18 cellular contexts compared by ENCODE assay signal in genomic region chr13:84662503-84662902, GRCh38.
"Had no signal": no experiment of that assay in that cellular context is flagged by ENCODE, and none has a peak within 500 bp of the region (broad histone marks: within the 10 kb centered on the region; RNA-seq: fewer than 3 reads in every experiment).

No MANE protein-coding gene starts in this region.

- H3K27me3 ChIP-seq: right atrium auricular region, tibial artery had no signal

- H3K4me1 ChIP-seq: right atrium auricular region had no signal

- H3K9me3 ChIP-seq: right atrium auricular region, tibial artery had no signal

- H3K27ac ChIP-seq: right atrium auricular region, tibial artery had no signal

- H3K36me3 ChIP-seq: right atrium auricular region, tibial artery had no signal

- H3K27ac Mint-ChIP-seq: activated B cell treated with CpG ODN at 0.5 μM for 24 hours; activated CD4-positive, alpha-beta T cell treated with anti-CD3 and anti-CD28 coated beads, Interleukin-2, amount 10 ng/mL, durations not matched to agents 24 days and 14 days; activated CD8-positive, alpha-beta T cell treated with anti-CD3 and anti-CD28 coated beads for 36 hours; activated naive CD8-positive, alpha-beta T cell treated with anti-CD3 and anti-CD28 coated beads, Interleukin-2, amount 10 ng/mL, durations not matched to agents 7 days and 5 days; activated T-helper 17 cell treated with anti-CD3 and anti-CD28 coated beads, Interleukin-2, amount 50 U/mL, for 72 hours; progenitor cell of endocrine pancreas had no signal

- H3K36me3 Mint-ChIP-seq: activated naive CD8-positive, alpha-beta T cell treated with anti-CD3 and anti-CD28 coated beads, Interleukin-2, amount 10 ng/mL, durations not matched to agents 7 days and 5 days had no signal

- H3K4me1 Mint-ChIP-seq: activated B cell treated with CpG ODN at 0.5 μM for 24 hours; activated CD4-positive, alpha-beta T cell treated with anti-CD3 and anti-CD28 coated beads, Interleukin-2, amount 10 ng/mL, durations not matched to agents 24 days and 14 days; activated naive CD8-positive, alpha-beta T cell treated with anti-CD3 and anti-CD28 coated beads, Interleukin-2, amount 10 ng/mL, durations not matched to agents 7 days and 5 days; activated T-helper 17 cell treated with anti-CD3 and anti-CD28 coated beads, Interleukin-2, amount 50 U/mL, for 72 hours had no signal

- H3K27me3 Mint-ChIP-seq: activated B cell treated with CpG ODN at 0.5 μM for 24 hours; activated CD4-positive, alpha-beta T cell treated with anti-CD3 and anti-CD28 coated beads, Interleukin-2, amount 10 ng/mL, durations not matched to agents 24 days and 14 days; activated CD8-positive, alpha-beta T cell treated with anti-CD3 and anti-CD28 coated beads for 36 hours; activated naive CD8-positive, alpha-beta T cell treated with anti-CD3 and anti-CD28 coated beads, Interleukin-2, amount 10 ng/mL, durations not matched to agents 7 days and 5 days; activated T-helper 17 cell treated with anti-CD3 and anti-CD28 coated beads, Interleukin-2, amount 50 U/mL, for 72 hours; progenitor cell of endocrine pancreas had no signal

- H3K4me3 Mint-ChIP-seq: activated B cell treated with CpG ODN at 0.5 μM for 24 hours; activated CD4-positive, alpha-beta T cell treated with anti-CD3 and anti-CD28 coated beads, Interleukin-2, amount 10 ng/mL, durations not matched to agents 24 days and 14 days; activated CD8-positive, alpha-beta T cell treated with anti-CD3 and anti-CD28 coated beads for 36 hours; activated naive CD8-positive, alpha-beta T cell treated with anti-CD3 and anti-CD28 coated beads, Interleukin-2, amount 10 ng/mL, durations not matched to agents 7 days and 5 days; activated T-helper 17 cell treated with anti-CD3 and anti-CD28 coated beads, Interleukin-2, amount 50 U/mL, for 72 hours had no signal

- H3K4me3 ChIP-seq: right atrium auricular region, tibial artery had no signal

- ATAC-seq: activated CD8-positive, alpha-beta T cell treated with anti-CD3 and anti-CD28 coated beads for 36 hours; activated T-helper 17 cell treated with anti-CD3 and anti-CD28 coated beads, Interleukin-2, amount 50 U/mL, for 72 hours; left ventricle myocardium superior had no signal

- H3K9me3 Mint-ChIP-seq: activated CD4-positive, alpha-beta T cell treated with anti-CD3 and anti-CD28 coated beads, Interleukin-2, amount 10 ng/mL, durations not matched to agents 24 days and 14 days; activated CD8-positive, alpha-beta T cell treated with anti-CD3 and anti-CD28 coated beads for 36 hours; activated naive CD8-positive, alpha-beta T cell treated with anti-CD3 and anti-CD28 coated beads, Interleukin-2, amount 10 ng/mL, durations not matched to agents 7 days and 5 days; activated T-helper 17 cell treated with anti-CD3 and anti-CD28 coated beads, Interleukin-2, amount 50 U/mL, for 72 hours had no signal

- DNase-seq: activated B cell treated with CpG ODN at 0.5 μM for 24 hours; activated CD4-positive, alpha-beta T cell treated with anti-CD3 and anti-CD28 coated beads, Interleukin-2, amount 10 ng/mL, durations not matched to agents 24 days and 14 days; activated CD8-positive, alpha-beta T cell treated with anti-CD3 and anti-CD28 coated beads for 36 hours; activated naive CD4-positive, alpha-beta T cell; activated naive CD8-positive, alpha-beta T cell treated with anti-CD3 and anti-CD28 coated beads, Interleukin-2, amount 10 ng/mL, durations not matched to agents 7 days and 5 days; activated T-cell treated with anti-CD3 and anti-CD28 coated beads, Interleukin-2, amount 50 U/mL, for 1 hour; amygdala; dermis blood vessel endothelial cell; effector memory CD4-positive, alpha-beta T cell; left ventricle myocardium superior; stimulated activated CD4-positive, alpha-beta T cell treated with anti-CD3 and anti-CD28 coated beads, Interleukin-12 subunit alpha, Interleukin-12 subunit beta, amount 100 ng/mL, for 4 hours; stimulated activated CD4-positive, alpha-beta T cell treated with anti-CD3 and anti-CD28 coated beads, Interleukin-1b, Interleukin-23, amount 100 ng/mL, for 48 hours; stimulated activated CD8-positive, alpha-beta memory T cell treated with anti-CD3 and anti-CD28 coated beads, Interleukin-4, amount 100 ng/mL, for 48 hours; stimulated activated naive CD4-positive, alpha-beta T cell; tibial artery had no signal
